1 cellular context compared by ENCODE assay signal in the genomic region with DNA sequence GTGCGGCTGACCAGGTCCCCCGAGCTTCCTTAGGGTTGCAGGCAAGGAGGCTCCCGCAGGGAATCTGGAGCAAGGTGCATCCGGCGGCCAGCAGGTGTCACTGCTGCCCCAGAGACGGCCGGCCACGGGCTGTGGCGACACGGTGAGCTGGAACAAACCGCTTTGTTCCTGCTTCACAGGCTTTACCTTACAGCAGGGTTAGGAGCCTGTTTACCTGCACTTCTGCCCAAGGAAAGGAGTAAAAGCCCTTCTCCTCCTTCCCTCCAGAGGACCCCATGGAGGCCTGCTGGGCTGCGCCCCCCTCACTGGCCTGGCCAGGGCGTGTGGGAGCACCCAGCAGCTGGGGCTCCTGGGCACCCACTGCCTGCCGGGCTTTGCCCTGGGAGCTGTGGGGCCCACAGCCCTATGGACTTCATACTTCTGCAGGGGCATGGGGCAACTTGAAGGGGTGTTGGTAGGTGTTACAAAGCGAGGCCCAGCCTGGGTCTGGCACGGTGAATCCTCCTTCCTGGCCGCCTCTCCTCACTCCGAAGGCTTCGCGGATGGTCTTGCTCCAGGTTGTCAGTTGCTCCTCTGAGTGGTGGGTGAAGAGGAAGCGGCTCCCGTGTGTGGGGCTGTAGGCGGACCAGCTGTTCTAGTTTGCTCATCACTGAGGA.
TF ChIP-seq lines count a peak whose summit lies in the region.

No MANE protein-coding gene starts in this region.

TF ChIP-seq in WTC11, 78 proteins besides CTCF, POLR2A, EP300 and RAD21 (continued from another document):
- peak; percentile 52; the same call in 1 of the 2 replicates for TF ChIP-seq GABPB1 (CRISPR knock-in tag; IDR thresholded peaks at IDR 0.05)
- TF ChIP-seq, protein P1, sequence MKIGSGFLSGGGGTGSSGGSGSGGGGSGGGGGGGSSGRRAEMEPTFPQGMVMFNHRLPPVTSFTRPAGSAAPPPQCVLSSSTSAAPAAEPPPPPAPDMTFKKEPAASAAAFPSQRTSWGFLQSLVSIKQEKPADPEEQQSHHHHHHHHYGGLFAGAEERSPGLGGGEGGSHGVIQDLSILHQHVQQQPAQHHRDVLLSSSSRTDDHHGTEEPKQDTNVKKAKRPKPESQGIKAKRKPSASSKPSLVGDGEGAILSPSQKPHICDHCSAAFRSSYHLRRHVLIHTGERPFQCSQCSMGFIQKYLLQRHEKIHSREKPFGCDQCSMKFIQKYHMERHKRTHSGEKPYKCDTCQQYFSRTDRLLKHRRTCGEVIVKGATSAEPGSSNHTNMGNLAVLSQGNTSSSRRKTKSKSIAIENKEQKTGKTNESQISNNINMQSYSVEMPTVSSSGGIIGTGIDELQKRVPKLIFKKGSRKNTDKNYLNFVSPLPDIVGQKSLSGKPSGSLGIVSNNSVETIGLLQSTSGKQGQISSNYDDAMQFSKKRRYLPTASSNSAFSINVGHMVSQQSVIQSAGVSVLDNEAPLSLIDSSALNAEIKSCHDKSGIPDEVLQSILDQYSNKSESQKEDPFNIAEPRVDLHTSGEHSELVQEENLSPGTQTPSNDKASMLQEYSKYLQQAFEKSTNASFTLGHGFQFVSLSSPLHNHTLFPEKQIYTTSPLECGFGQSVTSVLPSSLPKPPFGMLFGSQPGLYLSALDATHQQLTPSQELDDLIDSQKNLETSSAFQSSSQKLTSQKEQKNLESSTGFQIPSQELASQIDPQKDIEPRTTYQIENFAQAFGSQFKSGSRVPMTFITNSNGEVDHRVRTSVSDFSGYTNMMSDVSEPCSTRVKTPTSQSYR (CRISPR knock-in tag; IDR thresholded peaks at IDR 0.05), result 0 out of 2 replicates have a peak, but pooled peaks have one; percentile 23
- TF ChIP-seq ZNF263 (CRISPR knock-in tag; IDR thresholded peaks at IDR 0.05; ENCODE audit: low read depth), result no peak
- 0 out of 2 replicates have a peak, but pooled peaks have one; percentile 21 for TF ChIP-seq SP1 (CRISPR knock-in tag; conservative IDR thresholded peaks at IDR 0.05)
- peak; percentile 30; the same call in 1 of the 2 replicates for TF ChIP-seq ETV6 (CRISPR knock-in tag; IDR thresholded peaks at IDR 0.05)
- TF ChIP-seq, protein P2, sequence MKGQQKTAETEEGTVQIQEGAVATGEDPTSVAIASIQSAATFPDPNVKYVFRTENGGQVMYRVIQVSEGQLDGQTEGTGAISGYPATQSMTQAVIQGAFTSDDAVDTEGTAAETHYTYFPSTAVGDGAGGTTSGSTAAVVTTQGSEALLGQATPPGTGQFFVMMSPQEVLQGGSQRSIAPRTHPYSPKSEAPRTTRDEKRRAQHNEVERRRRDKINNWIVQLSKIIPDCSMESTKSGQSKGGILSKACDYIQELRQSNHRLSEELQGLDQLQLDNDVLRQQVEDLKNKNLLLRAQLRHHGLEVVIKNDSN (CRISPR knock-in tag; IDR thresholded peaks at IDR 0.05), result no peak
- TF ChIP-seq, protein P3, sequence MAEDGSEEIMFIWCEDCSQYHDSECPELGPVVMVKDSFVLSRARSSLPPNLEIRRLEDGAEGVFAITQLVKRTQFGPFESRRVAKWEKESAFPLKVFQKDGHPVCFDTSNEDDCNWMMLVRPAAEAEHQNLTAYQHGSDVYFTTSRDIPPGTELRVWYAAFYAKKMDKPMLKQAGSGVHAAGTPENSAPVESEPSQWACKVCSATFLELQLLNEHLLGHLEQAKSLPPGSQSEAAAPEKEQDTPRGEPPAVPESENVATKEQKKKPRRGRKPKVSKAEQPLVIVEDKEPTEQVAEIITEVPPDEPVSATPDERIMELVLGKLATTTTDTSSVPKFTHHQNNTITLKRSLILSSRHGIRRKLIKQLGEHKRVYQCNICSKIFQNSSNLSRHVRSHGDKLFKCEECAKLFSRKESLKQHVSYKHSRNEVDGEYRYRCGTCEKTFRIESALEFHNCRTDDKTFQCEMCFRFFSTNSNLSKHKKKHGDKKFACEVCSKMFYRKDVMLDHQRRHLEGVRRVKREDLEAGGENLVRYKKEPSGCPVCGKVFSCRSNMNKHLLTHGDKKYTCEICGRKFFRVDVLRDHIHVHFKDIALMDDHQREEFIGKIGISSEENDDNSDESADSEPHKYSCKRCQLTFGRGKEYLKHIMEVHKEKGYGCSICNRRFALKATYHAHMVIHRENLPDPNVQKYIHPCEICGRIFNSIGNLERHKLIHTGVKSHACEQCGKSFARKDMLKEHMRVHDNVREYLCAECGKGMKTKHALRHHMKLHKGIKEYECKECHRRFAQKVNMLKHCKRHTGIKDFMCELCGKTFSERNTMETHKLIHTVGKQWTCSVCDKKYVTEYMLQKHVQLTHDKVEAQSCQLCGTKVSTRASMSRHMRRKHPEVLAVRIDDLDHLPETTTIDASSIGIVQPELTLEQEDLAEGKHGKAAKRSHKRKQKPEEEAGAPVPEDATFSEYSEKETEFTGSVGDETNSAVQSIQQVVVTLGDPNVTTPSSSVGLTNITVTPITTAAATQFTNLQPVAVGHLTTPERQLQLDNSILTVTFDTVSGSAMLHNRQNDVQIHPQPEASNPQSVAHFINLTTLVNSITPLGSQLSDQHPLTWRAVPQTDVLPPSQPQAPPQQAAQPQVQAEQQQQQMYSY (CRISPR knock-in tag; IDR thresholded peaks at IDR 0.05), result no peak
- TF ChIP-seq, protein P4, sequence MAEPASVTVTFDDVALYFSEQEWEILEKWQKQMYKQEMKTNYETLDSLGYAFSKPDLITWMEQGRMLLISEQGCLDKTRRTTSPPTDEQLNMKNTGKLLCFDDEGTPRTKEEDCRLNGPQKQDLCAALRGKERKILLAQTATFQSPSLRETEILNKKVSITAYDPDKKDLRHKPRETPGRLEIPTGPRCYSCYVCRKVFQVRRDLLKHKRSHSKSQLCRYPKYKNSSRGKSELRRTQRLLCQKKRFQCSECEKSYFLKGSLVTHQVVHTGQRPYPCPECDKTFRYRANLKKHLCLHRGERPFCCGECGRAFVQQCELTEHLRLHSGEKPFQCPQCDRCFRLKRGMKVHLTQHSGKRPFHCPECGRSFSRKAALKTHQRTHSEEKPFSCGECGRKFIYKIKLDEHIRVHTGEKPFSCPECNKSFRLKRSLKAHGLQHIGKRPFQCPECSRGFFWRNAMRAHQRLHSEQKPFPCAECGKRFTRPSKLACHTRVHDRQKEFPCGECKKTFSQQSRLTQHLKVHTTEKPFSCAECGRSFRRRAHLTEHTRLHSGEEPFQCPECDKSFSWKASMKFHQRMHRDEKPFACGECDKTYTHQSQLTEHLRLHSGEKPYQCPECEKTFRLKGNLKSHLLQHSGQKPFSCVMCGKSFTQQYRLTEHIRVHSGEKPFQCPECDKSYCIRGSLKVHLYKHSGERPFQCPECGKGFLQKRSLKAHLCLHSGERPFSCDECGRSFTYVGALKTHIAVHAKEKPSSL (CRISPR knock-in tag; conservative IDR thresholded peaks at IDR 0.05), result no peak
- no peak for TF ChIP-seq MXD4 (CRISPR knock-in tag; IDR thresholded peaks at IDR 0.05; ENCODE audit: borderline replicate concordance)
